ENCODE assay signal across 8 cellular contexts in the genomic region with DNA sequence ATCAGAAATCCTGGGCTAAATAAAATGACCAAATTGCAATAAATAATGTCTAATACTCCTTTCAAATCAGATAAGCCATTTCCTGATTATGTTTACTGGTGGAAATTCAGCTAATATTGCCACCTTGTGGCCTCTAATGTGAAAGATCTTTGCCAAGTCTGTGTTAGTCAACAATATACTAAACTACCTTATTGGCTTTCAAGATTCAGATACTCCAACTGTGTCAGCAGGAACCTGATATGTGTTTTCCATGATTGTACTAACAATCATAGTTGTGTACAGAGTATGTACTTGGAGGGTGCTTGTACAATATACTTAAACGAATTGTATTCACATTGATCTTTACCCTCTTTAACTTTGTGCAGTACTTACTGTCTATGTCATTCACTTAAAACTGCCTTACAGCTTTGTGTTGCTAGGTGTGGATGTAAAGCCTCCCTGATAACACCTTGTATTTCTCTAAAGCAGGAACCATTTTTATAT.
DNase-seq lines count a peak whose midpoint lies in the region; ATAC-seq, FAIRE-seq and TF ChIP-seq lines count a peak whose summit lies in the region.

No MANE protein-coding gene starts in this region.

- 0 out of 2 replicates have a peak overlapping the region, but pooled peaks have one; percentile 21 for H3K4me3 ChIP-seq in GM12878
- H3K4me3 ChIP-seq in testis: no peak overlapping the region
- H3K4me3 ChIP-seq in vagina: no peak overlapping the region

- no peaks in the 10 kb centered on the region for H3K9me3 ChIP-seq in GM12878 (replicated peaks; ENCODE audit: control insufficient read depth, insufficient read depth, low read length)
- no peaks in the 10 kb centered on the region for H3K9me3 ChIP-seq in testis
- no peaks in the 10 kb centered on the region for H3K9me3 ChIP-seq in vagina

- CTCF ChIA-PET in GM12878 (lab: Yijun Ruan, JAX): interaction anchor here (0.6 to 3.1 kb wide), 20 partner anchors 11 to 654 kb away, joined by 3 to 35 read pairs (median 4); no protein-coding TSS in a partner anchor

- no peaks in the 10 kb centered on the region for H3K27me3 ChIP-seq in GM12878 (replicated peaks in 1 of 2; ENCODE audit: control insufficient read depth in 2 of 2, insufficient read depth in 2 of 2, low read length in 1 of 2)
- no peaks in the 10 kb centered on the region for H3K27me3 ChIP-seq in testis
- no peaks in the 10 kb centered on the region for H3K27me3 ChIP-seq in vagina

- H4K20me1 ChIP-seq in GM12878 (ENCODE audit: control insufficient read depth, insufficient read depth): no peaks in the 10 kb centered on the region

- peak; percentile 52 for ATAC-seq in GM19452 (IDR thresholded peaks at IDR 0.05; ENCODE audit: unreplicated experiment)
- ATAC-seq in HG03378 (IDR thresholded peaks at IDR 0.05; ENCODE audit: unreplicated experiment): peak; percentile 41
- ATAC-seq in GM12878: peak; percentile 87

- 0% methylated on average over 1 of the region's 1 CpG for WGBS in GM12878 (ENCODE audit: insufficient coverage, insufficient replicate concordance, low lambda C conversion rate, missing lambda C conversion rate)
- WGBS in testis, 2 donors: 32 to 45% methylated on average over 1 of the region's 1 CpG

- TF ChIP-seq POLR2A in GM12878 (IDR thresholded peaks at IDR 0.05; ENCODE audit: low read depth, low read length) (no peak), testis (IDR thresholded peaks at IDR 0.05) (no peak), vagina (IDR thresholded peaks at IDR 0.05) (no peak)

- intact Hi-C loops in GM12878 (cut with micrococcal nuclease; ENCODE audit: unreplicated experiment) (loop anchor here (1.0 to 10.0 kb wide), 4 partner anchors 115 to 481 kb away; a partner anchor contains a TSS), testis (cut with DNase I; ENCODE audit: low total_unique reads) (no loop called here), vagina (cut with DNase I) (no loop called here)

- in situ Hi-C loops in GM12878 (cut with MboI): loop anchor here (5.0 to 25.0 kb wide), 3 partner anchors 51 to 654 kb away; no protein-coding TSS in a partner anchor

- no peaks in the 10 kb centered on the region for H3K36me3 ChIP-seq in GM12878 (ENCODE audit: control insufficient read depth in 2 of 2, insufficient read depth in 2 of 2, low read length in 1 of 2)
- no peaks in the 10 kb centered on the region for H3K36me3 ChIP-seq in testis (ENCODE audit: low read depth, missing control alignments)
- H3K36me3 ChIP-seq in vagina: no peaks in the 10 kb centered on the region

- H3K27ac ChIP-seq in GM12878 (ENCODE audit: control insufficient read depth, insufficient read depth) (peak overlapping the region; percentile 69), testis (no peak overlapping the region), vagina (no peak overlapping the region)

- BruUV-seq in GM12878 (replicated peaks; lab: Mats Ljungman, UMichigan): no TSS peak

- H3K4me1 ChIP-seq in GM12878 (ENCODE audit: control insufficient read depth, insufficient read depth, low read length) (peaks cover 10% of the 10 kb centered on the region; the same call in 1 of the 2 replicates), testis (no peaks in the 10 kb centered on the region), vagina (no peaks in the 10 kb centered on the region)

- FAIRE-seq in GM12878 (lab: Jason Lieb, UNC): no peak

- SMC1A ChIA-PET in GM12878 (lab: Charles Lee; ENCODE audit: uncharacterized antibody, unreplicated experiment): interaction anchor here (0.7 to 3.9 kb wide), 16 partner anchors 14 to 464 kb away, joined by 3 to 32 read pairs (median 3); a partner anchor contains a TSS

- no peak for TF ChIP-seq EP300 in GM12878 (IDR thresholded peaks at IDR 0.05; ENCODE audit: borderline replicate concordance in 1 of 2, control insufficient read depth in 1 of 2, low read depth in 2 of 2, low read length in 2 of 2)

- TF ChIP-seq RAD21 in GM12878 (IDR thresholded peaks at IDR 0.05; ENCODE audit: insufficient read depth, low read depth, low read length): peak; percentile 83

- H3K9ac ChIP-seq in GM12878 (ENCODE audit: control insufficient read depth, insufficient read depth, low read length): no peak overlapping the region

- H3K4me2 ChIP-seq in GM12878 (ENCODE audit: control insufficient read depth, insufficient read depth): peak overlapping the region; percentile 73

- peak; percentile 84 for DNase-seq in DMS153 treated with DMSO at 0.1 percent for 48 hours (lab: John Stamatoyannopoulos, UW; ENCODE audit: unreplicated experiment)
- peak; percentile 40 for DNase-seq in NCI-H226
- peak; percentile 47 for DNase-seq in GM12878 (ENCODE audit: low read depth, low spot score)
- peak; percentile 71 for DNase-seq in inferior parietal cortex (ENCODE audit: extremely low spot score)
- DNase-seq in testis: no peak
- DNase-seq in vagina (ENCODE audit: extremely low spot score in 2 of 2): no peak

- TF ChIP-seq CTCF in GM12878 (IDR thresholded peaks at IDR 0.05 in 2 of 3, conservative IDR thresholded peaks at IDR 0.05 in 1 of 3; ENCODE audit: control insufficient read depth in 2 of 3, extremely low read depth in 1 of 3, insufficient read depth in 1 of 3, low read depth in 3 of 3, low read length in 3 of 3) (peak; percentile 37 to 68 (median 61); a peak in 5 of 6 replicates), testis (IDR thresholded peaks at IDR 0.05) (peak; percentile 33 to 40 (median 35)), vagina (IDR thresholded peaks at IDR 0.05) (peak in 1 of 3 experiments; percentile 33)

- POLR2A ChIA-PET in GM12878 (lab: Charles Lee): interaction anchor here (0.6 kb wide), 1 partner anchor 384 kb away, joined by 5 read pairs; no protein-coding TSS in a partner anchor

- H2AFZ ChIP-seq in GM12878 (ENCODE audit: control insufficient read depth, low read depth, low read length): peak overlapping the region; percentile 70

- H3K79me2 ChIP-seq in GM12878 (ENCODE audit: control insufficient read depth, insufficient read depth, low read length): no peaks in the 10 kb centered on the region

- RAD21 ChIA-PET in GM12878 (lab: Charles Lee; ENCODE audit: unreplicated experiment): interaction anchor here (0.6 to 4.7 kb wide), 9 partner anchors 10 to 1475 kb away, joined by 3 to 35 read pairs (median 3); no protein-coding TSS in a partner anchor

TF ChIP-seq in GM12878, 131 proteins besides CTCF, POLR2A, EP300 and RAD21 (continues in another document):
- TF ChIP-seq, protein P1, sequence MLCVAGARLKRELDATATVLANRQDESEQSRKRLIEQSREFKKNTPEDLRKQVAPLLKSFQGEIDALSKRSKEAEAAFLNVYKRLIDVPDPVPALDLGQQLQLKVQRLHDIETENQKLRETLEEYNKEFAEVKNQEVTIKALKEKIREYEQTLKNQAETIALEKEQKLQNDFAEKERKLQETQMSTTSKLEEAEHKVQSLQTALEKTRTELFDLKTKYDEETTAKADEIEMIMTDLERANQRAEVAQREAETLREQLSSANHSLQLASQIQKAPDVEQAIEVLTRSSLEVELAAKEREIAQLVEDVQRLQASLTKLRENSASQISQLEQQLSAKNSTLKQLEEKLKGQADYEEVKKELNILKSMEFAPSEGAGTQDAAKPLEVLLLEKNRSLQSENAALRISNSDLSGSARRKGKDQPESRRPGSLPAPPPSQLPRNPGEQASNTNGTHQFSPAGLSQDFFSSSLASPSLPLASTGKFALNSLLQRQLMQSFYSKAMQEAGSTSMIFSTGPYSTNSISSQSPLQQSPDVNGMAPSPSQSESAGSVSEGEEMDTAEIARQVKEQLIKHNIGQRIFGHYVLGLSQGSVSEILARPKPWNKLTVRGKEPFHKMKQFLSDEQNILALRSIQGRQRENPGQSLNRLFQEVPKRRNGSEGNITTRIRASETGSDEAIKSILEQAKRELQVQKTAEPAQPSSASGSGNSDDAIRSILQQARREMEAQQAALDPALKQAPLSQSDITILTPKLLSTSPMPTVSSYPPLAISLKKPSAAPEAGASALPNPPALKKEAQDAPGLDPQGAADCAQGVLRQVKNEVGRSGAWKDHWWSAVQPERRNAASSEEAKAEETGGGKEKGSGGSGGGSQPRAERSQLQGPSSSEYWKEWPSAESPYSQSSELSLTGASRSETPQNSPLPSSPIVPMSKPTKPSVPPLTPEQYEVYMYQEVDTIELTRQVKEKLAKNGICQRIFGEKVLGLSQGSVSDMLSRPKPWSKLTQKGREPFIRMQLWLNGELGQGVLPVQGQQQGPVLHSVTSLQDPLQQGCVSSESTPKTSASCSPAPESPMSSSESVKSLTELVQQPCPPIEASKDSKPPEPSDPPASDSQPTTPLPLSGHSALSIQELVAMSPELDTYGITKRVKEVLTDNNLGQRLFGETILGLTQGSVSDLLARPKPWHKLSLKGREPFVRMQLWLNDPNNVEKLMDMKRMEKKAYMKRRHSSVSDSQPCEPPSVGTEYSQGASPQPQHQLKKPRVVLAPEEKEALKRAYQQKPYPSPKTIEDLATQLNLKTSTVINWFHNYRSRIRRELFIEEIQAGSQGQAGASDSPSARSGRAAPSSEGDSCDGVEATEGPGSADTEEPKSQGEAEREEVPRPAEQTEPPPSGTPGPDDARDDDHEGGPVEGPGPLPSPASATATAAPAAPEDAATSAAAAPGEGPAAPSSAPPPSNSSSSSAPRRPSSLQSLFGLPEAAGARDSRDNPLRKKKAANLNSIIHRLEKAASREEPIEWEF (IDR thresholded peaks at IDR 0.05; ENCODE audit: insufficient replicate concordance, low read depth, low read length): no peak
- TF ChIP-seq ASH2L (IDR thresholded peaks at IDR 0.05; ENCODE audit: borderline replicate concordance, low read depth) (0 out of 2 replicates have a peak, but pooled peaks have one; percentile 2), SIN3A (IDR thresholded peaks at IDR 0.05; ENCODE audit: low read depth, low read length) (no peak), NFXL1 (IDR thresholded peaks at IDR 0.05; ENCODE audit: borderline replicate concordance) (no peak)
- TF ChIP-seq, protein P2, sequence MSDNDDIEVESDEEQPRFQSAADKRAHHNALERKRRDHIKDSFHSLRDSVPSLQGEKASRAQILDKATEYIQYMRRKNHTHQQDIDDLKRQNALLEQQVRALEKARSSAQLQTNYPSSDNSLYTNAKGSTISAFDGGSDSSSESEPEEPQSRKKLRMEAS (IDR thresholded peaks at IDR 0.05; ENCODE audit: low read depth, low read length): no peak

Comparison
In these comparisons a context has a peak if more than half of its experiments do, and no peak if none do; other contexts are left out.
1. DNase-seq: peak in DMS153 treated with DMSO at 0.1 percent for 48 hours (single experiment), NCI-H226 (single experiment), GM12878 (single experiment) and inferior parietal cortex (single experiment); none in testis (single experiment) and vagina (0 of 2).
2. Peak in every context shown above with its lines, with median percentiles within 50 percentile points of each other: ATAC-seq.